ENCODE assay signal across 20 cellular contexts in genomic region chr9:21039302-21039701, GRCh38. TPM values are rescaled to one million over a fixed set of nuclear protein-coding genes. Genes with fewer than 3 reads are reported as not detected.
"Had no signal": no experiment of that assay in that cellular context is flagged by ENCODE, and none has a peak within 500 bp of the region (broad histone marks: within the 10 kb centered on the region; RNA-seq: fewer than 3 reads in every experiment).

No MANE protein-coding gene starts in this region.

- H3K27me3 Mint-ChIP-seq: naive B cell, T-helper 17 cell had no signal

- H3K4me3 ChIP-seq: adrenal gland, gastrocnemius medialis, heart right ventricle, lung, right atrium auricular region, suprapubic skin, upper lobe of left lung had no signal

- H3K27ac ChIP-seq: adrenal gland, gastrocnemius medialis, heart right ventricle, right atrium auricular region, suprapubic skin, upper lobe of left lung had no signal

- H3K4me3 Mint-ChIP-seq: naive B cell, T-helper 17 cell, WTC11 had no signal

- DNase-seq: activated CD4-positive, alpha-beta T cell treated with anti-CD3 and anti-CD28 coated beads for 48 hours; activated naive CD4-positive, alpha-beta T cell treated with Interleukin-2 at 50 U/mL for 16 hours; activated T-cell treated with anti-CD3 and anti-CD28 coated beads for 4 hours; adrenal gland; gastrocnemius medialis; heart right ventricle; left colon; naive B cell; nucleus accumbens; stimulated activated CD4-positive, alpha-beta T cell treated with anti-CD3 and anti-CD28 coated beads, Interleukin-4, amount 100 ng/mL, for 1 hour; T-helper 17 cell; upper lobe of left lung had no signal

- H3K9me3 Mint-ChIP-seq: naive B cell, WTC11 had no signal

- H3K36me3 ChIP-seq: adrenal gland, gastrocnemius medialis, heart right ventricle, right atrium auricular region, suprapubic skin, upper lobe of left lung had no signal

- H3K27ac Mint-ChIP-seq: naive B cell, progenitor cell of endocrine pancreas, T-helper 17 cell, WTC11 had no signal

- H3K36me3 Mint-ChIP-seq: naive B cell, WTC11 had no signal

- H3K9me3 ChIP-seq: adrenal gland, gastrocnemius medialis, heart right ventricle, right atrium auricular region, suprapubic skin, upper lobe of left lung had no signal

- H3K27me3 ChIP-seq: adrenal gland, gastrocnemius medialis, right atrium auricular region, suprapubic skin, upper lobe of left lung had no signal

- ATAC-seq: gastrocnemius medialis, heart right ventricle, left colon, T-helper 17 cell, WTC11 had no signal

- H3K4me1 ChIP-seq: adrenal gland, gastrocnemius medialis, heart right ventricle, right atrium auricular region, suprapubic skin, upper lobe of left lung had no signal

RNA-seq across cellular contexts. Expression of gene IFNB1, which starts 38.4 kb away (rescaled TPM):
- total RNA-seq: adrenal gland, dermis microvascular lymphatic vessel endothelial cell, epithelial cell of proximal tubule, gastrocnemius medialis, heart right ventricle, left colon, lung, progenitor cell of endocrine pancreas, right atrium auricular region, skeletal muscle tissue, suprapubic skin, T-helper 17 cell, upper lobe of left lung, WTC11 had no signal
- polyA plus RNA-seq: adrenal gland, heart right ventricle had no signal
